22 cellular contexts compared by ENCODE assay signal in genomic region chr6:138229663-138230194, GRCh38. TPM values are rescaled to one million over a fixed set of nuclear protein-coding genes. Genes with fewer than 3 reads are reported as not detected.
"Had no signal": no experiment of that assay in that cellular context is flagged by ENCODE, and none has a peak within 500 bp of the region (broad histone marks: within the 10 kb centered on the region; RNA-seq: fewer than 3 reads in every experiment).

No MANE protein-coding gene starts in this region.

- DNase-seq: activated CD4-positive, alpha-beta T cell treated with anti-CD3 and anti-CD28 coated beads, Interleukin-2, amount 10 ng/mL, durations not matched to agents 7 days and 5 days; activated CD4-positive, CD25-positive, alpha-beta regulatory T cell; activated CD8-positive, alpha-beta memory T cell treated with anti-CD3 and anti-CD28 coated beads, Interleukin-2, amount 50 U/mL, for 48 hours; activated naive CD8-positive, alpha-beta T cell treated with anti-CD3 and anti-CD28 coated beads, Interleukin-2, amount 10 ng/mL, durations not matched to agents 7 days and 5 days; central memory CD4-positive, alpha-beta T cell; effector CD8-positive, alpha-beta T cell; foreskin melanocyte; heart left ventricle; left colon; lower lobe of right lung; nephron progenitor cell; stimulated activated naive CD8-positive, alpha-beta T cell treated with anti-CD3 and anti-CD28 coated beads, Interleukin-15, amount 100 ng/mL, for 72 hours; testis; upper lobe of right lung had no signal

- H3K27me3 ChIP-seq: heart left ventricle, testis, upper lobe of right lung had no signal

- H3K36me3 ChIP-seq: heart left ventricle, lower lobe of right lung, upper lobe of right lung had no signal

- H3K4me3 Mint-ChIP-seq: activated CD4-positive, alpha-beta T cell treated with anti-CD3 and anti-CD28 coated beads, Interleukin-2, amount 10 ng/mL, durations not matched to agents 7 days and 5 days; activated naive CD8-positive, alpha-beta T cell treated with anti-CD3 and anti-CD28 coated beads, Interleukin-2, amount 10 ng/mL, durations not matched to agents 7 days and 5 days; mesothelial cell of epicardium; nephron progenitor cell; stimulated activated naive CD8-positive, alpha-beta T cell treated with anti-CD3 and anti-CD28 coated beads, Interleukin-15, amount 100 ng/mL, for 72 hours had no signal

- H3K27ac ChIP-seq: coronary artery, heart left ventricle, lower lobe of right lung, testis, upper lobe of right lung had no signal

- H3K27ac Mint-ChIP-seq: activated CD4-positive, alpha-beta T cell treated with anti-CD3 and anti-CD28 coated beads, Interleukin-2, amount 10 ng/mL, durations not matched to agents 7 days and 5 days; activated naive CD8-positive, alpha-beta T cell treated with anti-CD3 and anti-CD28 coated beads, Interleukin-2, amount 10 ng/mL, durations not matched to agents 7 days and 5 days; mesothelial cell of epicardium; nephron progenitor cell; stimulated activated naive CD8-positive, alpha-beta T cell treated with anti-CD3 and anti-CD28 coated beads, Interleukin-15, amount 100 ng/mL, for 72 hours had no signal

- H3K36me3 Mint-ChIP-seq: activated naive CD8-positive, alpha-beta T cell treated with anti-CD3 and anti-CD28 coated beads, Interleukin-2, amount 10 ng/mL, durations not matched to agents 7 days and 5 days; mesothelial cell of epicardium had no signal

- H3K27me3 Mint-ChIP-seq: brain had no signal

- H3K9me3 Mint-ChIP-seq: activated CD4-positive, alpha-beta T cell treated with anti-CD3 and anti-CD28 coated beads, Interleukin-2, amount 10 ng/mL, durations not matched to agents 7 days and 5 days; activated naive CD8-positive, alpha-beta T cell treated with anti-CD3 and anti-CD28 coated beads, Interleukin-2, amount 10 ng/mL, durations not matched to agents 7 days and 5 days; brain; mesothelial cell of epicardium; nephron progenitor cell; stimulated activated naive CD8-positive, alpha-beta T cell treated with anti-CD3 and anti-CD28 coated beads, Interleukin-15, amount 100 ng/mL, for 72 hours had no signal

- ATAC-seq: heart left ventricle; left colon; lower lobe of right lung; sciatic nerve; stimulated activated naive CD8-positive, alpha-beta T cell treated with anti-CD3 and anti-CD28 coated beads, Interleukin-15, amount 100 ng/mL, for 72 hours; upper lobe of right lung had no signal

- H3K4me1 Mint-ChIP-seq: activated CD4-positive, alpha-beta T cell treated with anti-CD3 and anti-CD28 coated beads, Interleukin-2, amount 10 ng/mL, durations not matched to agents 7 days and 5 days; activated naive CD8-positive, alpha-beta T cell treated with anti-CD3 and anti-CD28 coated beads, Interleukin-2, amount 10 ng/mL, durations not matched to agents 7 days and 5 days; stimulated activated naive CD8-positive, alpha-beta T cell treated with anti-CD3 and anti-CD28 coated beads, Interleukin-15, amount 100 ng/mL, for 72 hours had no signal

- H3K4me1 ChIP-seq: heart left ventricle, testis, upper lobe of right lung had no signal

- H3K9me3 ChIP-seq: heart left ventricle, lower lobe of right lung, testis, upper lobe of right lung had no signal

- H3K4me3 ChIP-seq: coronary artery, heart left ventricle, lower lobe of right lung, testis, upper lobe of right lung had no signal

RNA-seq across cellular contexts. Expression of gene PBOV1, which starts 11.4 kb away (rescaled TPM):
- total RNA-seq: activated CD4-positive, alpha-beta T cell treated with anti-CD3 and anti-CD28 coated beads, Interleukin-2, amount 10 ng/mL, durations not matched to agents 7 days and 5 days; activated naive CD8-positive, alpha-beta T cell treated with anti-CD3 and anti-CD28 coated beads, Interleukin-2, amount 10 ng/mL, durations not matched to agents 7 days and 5 days; fibroblast of lung; heart left ventricle; left colon; lower lobe of right lung; mesothelial cell of epicardium; osteoblast; pulmonary artery endothelial cell; sciatic nerve; T-helper 2 cell treated with Interferon-gamma antibody and Interleukin-4, amounts not matched to agents 100 ng/mL and 5 ng/mL, for 36 hours; testis; upper lobe of right lung had no signal
- polyA plus RNA-seq: fibroblast of lung, heart left ventricle had no signal
